9 cellular contexts compared by ENCODE assay signal in genomic region chr2:152421521-152422367, GRCh38.
DNase-seq lines count a peak whose midpoint lies in the region; ATAC-seq, FAIRE-seq and TF ChIP-seq lines count a peak whose summit lies in the region.
"Had no signal": no experiment of that assay in that cellular context is flagged by ENCODE, and none has a peak within 500 bp of the region (broad histone marks: within the 10 kb centered on the region; RNA-seq: fewer than 3 reads in every experiment).

No MANE protein-coding gene starts in this region.

- ATAC-seq in activated T-cell treated with anti-CD3 and anti-CD28 coated beads, Interleukin-2, amount 50 U/mL, for 72 hours (replicated peaks in 1 of 2), result peak; percentile 85
- ATAC-seq in HG03103 (IDR thresholded peaks at IDR 0.05; ENCODE audit: low read depth, unreplicated experiment), result peak; percentile 69

- H3K27me3 ChIP-seq in neutrophil, result no peaks in the 10 kb centered on the region

- H3K9me3 Mint-ChIP-seq in activated T-cell treated with anti-CD3 and anti-CD28 coated beads, Interleukin-2, amount 50 U/mL, for 72 hours, result no peaks in the 10 kb centered on the region
- H3K9me3 Mint-ChIP-seq: brain had no signal

- peaks cover 20 to 31% of the 10 kb centered on the region in 2 experiments for H3K4me1 ChIP-seq in neutrophil (ENCODE audit: control insufficient read depth in 1 of 2, insufficient read depth in 1 of 2, low read depth in 1 of 2, low read length in 1 of 2)

- peak overlapping the region; percentile 4 to 12 for H3K4me3 ChIP-seq in neutrophil (ENCODE audit: low read depth in 1 of 2, low read length in 1 of 2)

- peak; percentile 99 for FAIRE-seq in RCC 7860 (lab: Jason Lieb, UNC)

- no peak for TF ChIP-seq CTCF in neutrophil (IDR thresholded peaks at IDR 0.05)

- H3K27ac Mint-ChIP-seq in activated T-cell treated with anti-CD3 and anti-CD28 coated beads, Interleukin-2, amount 50 U/mL, for 72 hours, result no peak overlapping the region

- H3K36me3 ChIP-seq in neutrophil, result no peaks in the 10 kb centered on the region

- H3K4me1 Mint-ChIP-seq in activated T-cell treated with anti-CD3 and anti-CD28 coated beads, Interleukin-2, amount 50 U/mL, for 72 hours (ENCODE audit: low read depth), result peaks cover 30% of the 10 kb centered on the region

- peaks cover 0 to 1% of the 10 kb centered on the region in 2 donors for H3K36me3 Mint-ChIP-seq in activated T-cell treated with anti-CD3 and anti-CD28 coated beads, Interleukin-2, amount 50 U/mL, for 72 hours (ENCODE audit: insufficient read depth in 2 of 2)
- H3K36me3 Mint-ChIP-seq: brain had no signal

- DNase-seq in activated T-cell treated with anti-CD3 and anti-CD28 coated beads, Interleukin-2, amount 50 U/mL, for 72 hours, result peak; percentile 23 to 32
- DNase-seq in activated T-cell treated with anti-CD3 and anti-CD28 coated beads, Interleukin-2, amount 50 U/mL, for 1 hour, result no peak
- DNase-seq in RCC 7860 (ENCODE audit: low spot score) (peak; percentile 98), epithelial cell of prostate (ENCODE audit: low read depth, low spot score) (peak; percentile 90), NCI-H146 treated with DMSO at 0.1 percent for 48 hours (lab: John Stamatoyannopoulos, UW; ENCODE audit: unreplicated experiment) (no peak)
- DNase-seq in effector CD8-positive, alpha-beta T cell (lab: John Stamatoyannopoulos, UW), result no peak

- no peaks in the 10 kb centered on the region for H3K9me3 ChIP-seq in neutrophil

- peak overlapping the region in 1 of 2 donors; percentile 36 for H3K4me3 Mint-ChIP-seq in activated T-cell treated with anti-CD3 and anti-CD28 coated beads, Interleukin-2, amount 50 U/mL, for 72 hours
- H3K4me3 Mint-ChIP-seq: brain had no signal

- H3K27ac ChIP-seq in epithelial cell of prostate (peak overlapping the region; percentile 95), neutrophil (peak overlapping the region; percentile 76)

- peaks cover 18% of the 10 kb centered on the region for H3K27me3 Mint-ChIP-seq in activated T-cell treated with anti-CD3 and anti-CD28 coated beads, Interleukin-2, amount 50 U/mL, for 72 hours (ENCODE audit: low read depth)

Comparison
In these comparisons a context has a peak if more than half of its experiments do, and no peak if none do; other contexts are left out.
1. DNase-seq: peak in activated T-cell treated with anti-CD3 and anti-CD28 coated beads, Interleukin-2, amount 50 U/mL, for 72 hours (2 of 2), RCC 7860 (single experiment) and epithelial cell of prostate (single experiment); none in activated T-cell treated with anti-CD3 and anti-CD28 coated beads, Interleukin-2, amount 50 U/mL, for 1 hour (single experiment), effector CD8-positive, alpha-beta T cell (single experiment) and NCI-H146 treated with DMSO at 0.1 percent for 48 hours (single experiment).